Comparison of ENCODE assay signal across 8 cellular contexts in genomic region chr10:80497187-80498038, GRCh38. TPM values are rescaled to one million over a fixed set of nuclear protein-coding genes. Genes with fewer than 3 reads are reported as not detected.
DNase-seq lines count a peak whose midpoint lies in the region; ATAC-seq and TF ChIP-seq lines count a peak whose summit lies in the region.

No MANE protein-coding gene starts in this region.

- peak; percentile 4 to 6 for ATAC-seq in lower lobe of right lung
- peak; percentile 26 to 61 for ATAC-seq in upper lobe of left lung (ENCODE audit: low FRiP score in 2 of 2)

- TF ChIP-seq CTCF in lower lobe of right lung (IDR thresholded peaks at IDR 0.05) (no peak), upper lobe of left lung (IDR thresholded peaks at IDR 0.05) (no peak), GM10248 (IDR thresholded peaks at IDR 0.05; ENCODE audit: control extremely low read depth, extremely low read depth, low read depth, missing control alignments) (no peak)

- H3K27ac ChIP-seq in caudate nucleus (ENCODE audit: low read depth, low read length) (peak overlapping the region; percentile 79), lower lobe of right lung (peak overlapping the region; percentile 83), upper lobe of left lung (peak overlapping the region; percentile 87 to 92 (median 90))

- peak; percentile 54 for DNase-seq in activated T-cell treated with anti-CD3 and anti-CD28 coated beads, Interleukin-2, amount 50 U/mL, for 24 hours
- DNase-seq in activated T-cell treated with anti-CD3 and anti-CD28 coated beads for 4 hours, result no peak
- DNase-seq in caudate nucleus (lab: John Stamatoyannopoulos, UW), result no peak
- DNase-seq in lower lobe of right lung, result peak; percentile 67
- DNase-seq in upper lobe of left lung, result peak in 1 of 2 donors; percentile 67
- DNase-seq in NCI-H2171 treated with DMSO at 0.1 percent for 48 hours (lab: John Stamatoyannopoulos, UW), result no peak
- DNase-seq in GM10248 (ENCODE audit: extremely low spot score), result no peak
- DNase-seq in NOMO-1 (lab: John Stamatoyannopoulos, UW; ENCODE audit: unreplicated experiment in 2 of 2), result no peak

- H3K9me3 Mint-ChIP-seq in activated T-cell treated with anti-CD3 and anti-CD28 coated beads, Interleukin-2, amount 50 U/mL, for 24 hours, result no peaks in the 10 kb centered on the region

- peaks cover 97% of the 10 kb centered on the region for H3K4me1 Mint-ChIP-seq in activated T-cell treated with anti-CD3 and anti-CD28 coated beads, Interleukin-2, amount 50 U/mL, for 24 hours (ENCODE audit: low read depth)

- WGBS in upper lobe of left lung, 2 donors, result 36 to 43% methylated on average over 4 to 7 of the region's 7 CpGs

- H3K27ac Mint-ChIP-seq in activated T-cell treated with anti-CD3 and anti-CD28 coated beads, Interleukin-2, amount 50 U/mL, for 24 hours, result peak overlapping the region; percentile 98

- H3K9me3 ChIP-seq in lower lobe of right lung, result no peaks in the 10 kb centered on the region
- H3K9me3 ChIP-seq in upper lobe of left lung, result no peaks in the 10 kb centered on the region

- TF ChIP-seq POLR2A in upper lobe of left lung (IDR thresholded peaks at IDR 0.05), result peak in 1 of 4 donors; percentile 48

- no peaks in the 10 kb centered on the region for H3K27me3 Mint-ChIP-seq in activated T-cell treated with anti-CD3 and anti-CD28 coated beads, Interleukin-2, amount 50 U/mL, for 24 hours

- POLR2A ChIA-PET in GM10248 (lab: Yijun Ruan, JAX), result no interaction called here

- H3K36me3 ChIP-seq in lower lobe of right lung (peaks cover 3% of the 10 kb centered on the region), upper lobe of left lung (peaks cover 0 to 18% (median 0%) of the 10 kb centered on the region in 4 donors)

- peak overlapping the region; percentile 64 for H3K4me3 Mint-ChIP-seq in activated T-cell treated with anti-CD3 and anti-CD28 coated beads, Interleukin-2, amount 50 U/mL, for 24 hours

- H3K4me1 ChIP-seq in lower lobe of right lung (peaks cover 98% of the 10 kb centered on the region), upper lobe of left lung (peaks cover 97 to 100% (median 98%) of the 10 kb centered on the region in 4 donors)

- H3K4me3 ChIP-seq in lower lobe of right lung (no peak overlapping the region), upper lobe of left lung (no peak overlapping the region)

- TF ChIP-seq EP300 in upper lobe of left lung (IDR thresholded peaks at IDR 0.05), result peak in 2 of 4 donors; percentile 10 to 57

- intact Hi-C loops in lower lobe of right lung (cut with DNase I), result no loop called here

- H3K36me3 Mint-ChIP-seq in activated T-cell treated with anti-CD3 and anti-CD28 coated beads, Interleukin-2, amount 50 U/mL, for 24 hours (ENCODE audit: low read depth), result peaks cover 67% of the 10 kb centered on the region

- CTCF ChIA-PET in GM10248 (lab: Yijun Ruan, JAX), result interaction anchor here (1.3 to 27.0 kb wide), 6 partner anchors 8 to 44 kb away, joined by 3 to 1060 read pairs (median 14); partner anchors contain the start of gene TSPAN14

- H3K27me3 ChIP-seq in lower lobe of right lung (ENCODE audit: low read depth), result no peaks in the 10 kb centered on the region
- H3K27me3 ChIP-seq in upper lobe of left lung, result no peaks in the 10 kb centered on the region

RNA-seq across cellular contexts. Expression of gene SH2D4B, which starts 40.3 kb away (rescaled TPM):
- total RNA-seq in lower lobe of right lung (1.4 TPM), upper lobe of left lung (1 to 10 TPM in 1 of 6 donors, under 1 TPM in 4, not detected in 1; 0.15 to 1.0 (median 0.55) TPM)

RNA-seq across cellular contexts. Expression of gene TSPAN14, which starts 43.3 kb away (rescaled TPM):
- total RNA-seq in lower lobe of right lung (169 TPM), upper lobe of left lung (100 to 1,000 TPM in 4 of 6 donors, 10 to 100 TPM in 2; 52.1 to 157 (median 111) TPM)

Comparison
In these comparisons a context has a peak if more than half of its experiments do, and no peak if none do; other contexts are left out.
1. DNase-seq: peak in activated T-cell treated with anti-CD3 and anti-CD28 coated beads, Interleukin-2, amount 50 U/mL, for 24 hours (single experiment) and lower lobe of right lung (single experiment); none in activated T-cell treated with anti-CD3 and anti-CD28 coated beads for 4 hours (single experiment), caudate nucleus (0 of 61), NCI-H2171 treated with DMSO at 0.1 percent for 48 hours (single experiment), GM10248 (single experiment) and NOMO-1 (0 of 2).
2. Peak in every context shown above with its lines, with median percentiles within 50 percentile points of each other: H3K27ac ChIP-seq.